In the genomic region with DNA sequence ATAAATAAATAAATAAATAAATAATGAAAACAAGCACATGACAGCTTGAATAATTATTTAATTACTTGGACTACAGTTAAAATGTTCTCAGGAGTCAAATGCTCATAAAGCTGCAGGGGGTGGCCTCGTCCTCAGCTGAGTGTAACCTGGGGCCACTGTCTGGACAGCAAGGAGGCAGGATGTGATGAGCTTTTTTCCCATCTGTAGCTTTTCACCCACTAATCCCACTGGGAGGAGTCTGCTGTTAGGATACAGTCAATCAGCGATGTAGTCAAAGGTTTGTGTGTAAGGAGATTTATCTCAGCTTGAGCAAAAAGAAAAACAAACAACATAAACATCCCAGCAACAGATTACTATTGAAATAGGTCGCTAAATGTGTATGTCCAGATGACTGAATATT, we compare ENCODE assay signal across 15 cellular contexts. TPM values are rescaled to one million over a fixed set of nuclear protein-coding genes. Genes with fewer than 3 reads are reported as not detected.
DNase-seq lines count a peak whose midpoint lies in the region; ATAC-seq, FAIRE-seq and TF ChIP-seq lines count a peak whose summit lies in the region.
"Had no signal": no experiment of that assay in that cellular context is flagged by ENCODE, and none has a peak within 500 bp of the region (broad histone marks: within the 10 kb centered on the region; RNA-seq: fewer than 3 reads in every experiment).

No MANE protein-coding gene starts in this region.

- H4K5ac ChIP-seq in IMR-90 (ENCODE audit: low read depth, low read length), result no peak overlapping the region

- in situ Hi-C loops in IMR-90 (cut with MboI; ENCODE audit: low sequenced_read_pairs), result no loop called here

- POLR2A ChIA-PET in IMR-90 (lab: Charles Lee; ENCODE audit: unreplicated experiment), result no interaction called here

- peaks cover 56% of the 10 kb centered on the region for H3K4me1 Mint-ChIP-seq in chondrocyte (ENCODE audit: low read depth)

- peaks cover 55 to 89% of the 10 kb centered on the region in 2 experiments for H3K79me1 ChIP-seq in IMR-90 (ENCODE audit: low read depth in 1 of 2, low read length in 2 of 2)

- H2BK120ac ChIP-seq in IMR-90 (ENCODE audit: low read depth, low read length), result no peak overlapping the region

- no peaks in the 10 kb centered on the region for H3K9me3 ChIP-seq in IMR-90 (ENCODE audit: control insufficient read depth, insufficient read depth, low read length)
- H3K9me3 ChIP-seq in smooth muscle cell (replicated peaks; ENCODE audit: low read depth), result no peaks in the 10 kb centered on the region
- H3K9me3 ChIP-seq: Peyer's patch, SK-N-SH had no signal

- H2AK5ac ChIP-seq in IMR-90 (ENCODE audit: low read depth, low read length), result no peak overlapping the region

- H3K23ac ChIP-seq in IMR-90 (ENCODE audit: low read depth, low read length), result no peak overlapping the region

- H3K36me3 ChIP-seq in IMR-90 (ENCODE audit: control insufficient read depth, insufficient read depth, low read length), result no peaks in the 10 kb centered on the region
- no peaks in the 10 kb centered on the region for H3K36me3 ChIP-seq in smooth muscle cell (ENCODE audit: low read depth)
- H3K36me3 ChIP-seq: Peyer's patch had no signal

- ATAC-seq in IMR-90 (ENCODE audit: low read depth) (no peak), GM21528 (IDR thresholded peaks at IDR 0.05; ENCODE audit: low FRiP score, unreplicated experiment) (no peak)

- TF ChIP-seq RAD21 in IMR-90 (IDR thresholded peaks at IDR 0.05; ENCODE audit: low read length), result no peak

- intact Hi-C loops in IMR-90 (cut with micrococcal nuclease), result no loop called here

- CTCF ChIA-PET in IMR-90 (lab: Yijun Ruan, JAX), result interaction anchor here (1.0 kb wide), 1 partner anchor 101 kb away, joined by 3 read pairs; no protein-coding TSS in a partner anchor

- H3K9ac ChIP-seq in IMR-90 (ENCODE audit: low read depth, low read length) (no peak overlapping the region), smooth muscle cell (ENCODE audit: low read depth) (no peak overlapping the region)
- H3K9ac ChIP-seq: SK-N-SH had no signal

- no CpG with 5 or more reads among the region's 3 CpGs for WGBS in IMR-90 (ENCODE audit: extremely low coverage in 2 of 2, insufficient read length in 1 of 2), 2 experiments
- WGBS in smooth muscle cell (ENCODE audit: low lambda C conversion rate), result 10% methylated on average over 3 of the region's 3 CpGs

- BruUV-seq in IMR-90 (replicated peaks; lab: Mats Ljungman, UMichigan), result no TSS peak

- no peak overlapping the region; the same call in 1 of the 2 replicates for H3K56ac ChIP-seq in IMR-90 (ENCODE audit: extremely low read depth, insufficient read depth, low read length)

- H3K4me3 ChIP-seq in IMR-90 (ENCODE audit: insufficient read depth, low read depth, low read length) (no peak overlapping the region), smooth muscle cell (no peak overlapping the region), coronary artery (no peak overlapping the region)
- H3K4me3 ChIP-seq: Peyer's patch had no signal

- H4K20me1 ChIP-seq in IMR-90 (ENCODE audit: insufficient read depth, low read length) (peaks cover 78% of the 10 kb centered on the region), smooth muscle cell (ENCODE audit: low read depth) (peaks cover 95% of the 10 kb centered on the region)

- DNase-seq in D721Med (ENCODE audit: insufficient read length, low spot score) (peak; percentile 57), IMR-90 (peak; percentile 17), chondrocyte (ENCODE audit: low spot score) (peak; percentile 14), smooth muscle cell (lab: John Stamatoyannopoulos, UW; ENCODE audit: unreplicated experiment) (no peak), coronary artery (ENCODE audit: low spot score) (no peak), GM19240 (ENCODE audit: insufficient read length, low spot score) (no peak)
- DNase-seq: Karpas-422, NCI-H1417 treated with DMSO at 0.1 percent for 48 hours, NCI-H2081 treated with DMSO at 0.1 percent for 48 hours, NCI-H226, Peyer's patch, Right ventricle myocardium superior, SK-N-SH, T-helper 1 cell had no signal

- H4K8ac ChIP-seq in IMR-90 (ENCODE audit: low read depth in 2 of 2, low read length in 2 of 2), result no peak overlapping the region

- H2AK9ac ChIP-seq in IMR-90 (replicated peaks; ENCODE audit: low read depth, low read length, poor library complexity), result no peak overlapping the region

- H2BK5ac ChIP-seq in IMR-90 (ENCODE audit: low read depth, low read length, poor library complexity, severe bottlenecking), result no peak overlapping the region

- H3K27ac Mint-ChIP-seq in chondrocyte (ENCODE audit: unreplicated experiment), result peak overlapping the region; percentile 77

- no peaks in the 10 kb centered on the region for H3K27me3 ChIP-seq in IMR-90 (ENCODE audit: control insufficient read depth, insufficient read depth, low read length)
- H3K27me3 ChIP-seq in smooth muscle cell (ENCODE audit: low read depth), result no peaks in the 10 kb centered on the region
- H3K27me3 ChIP-seq: Peyer's patch had no signal

- no peaks in the 10 kb centered on the region for H3K27me3 Mint-ChIP-seq in chondrocyte (ENCODE audit: low read depth)

- H2BK20ac ChIP-seq in IMR-90 (ENCODE audit: low read depth, low read length), result no peak overlapping the region

- dilution Hi-C loops in IMR-90 (cut with HindIII; ENCODE audit: low sequenced_read_pairs, unreplicated experiment), result no loop called here

- no peak overlapping the region for H3K27ac ChIP-seq in IMR-90 (ENCODE audit: insufficient read depth, low read length)
- no peak overlapping the region for H3K27ac ChIP-seq in smooth muscle cell (ENCODE audit: low read depth)
- H3K27ac ChIP-seq in coronary artery, result no peak overlapping the region

- no peak overlapping the region for H3K4ac ChIP-seq in IMR-90 (ENCODE audit: low read depth, low read length)

- H3K4me1 ChIP-seq in IMR-90 (ENCODE audit: control insufficient read depth, insufficient read depth, low read length), result peaks cover 12% of the 10 kb centered on the region
- peaks cover 25% of the 10 kb centered on the region for H3K4me1 ChIP-seq in smooth muscle cell (ENCODE audit: low read depth)

- peaks cover 20% of the 10 kb centered on the region for H3K9me1 ChIP-seq in IMR-90 (ENCODE audit: insufficient read depth, low read length)

- H4K91ac ChIP-seq in IMR-90 (ENCODE audit: insufficient read depth, low read depth, low read length), result no peak overlapping the region

- no peak for TF ChIP-seq POLR2A in IMR-90 (IDR thresholded peaks at IDR 0.05; ENCODE audit: low read depth, low read length)

- H3K36me3 Mint-ChIP-seq in chondrocyte (ENCODE audit: low read depth), result no peaks in the 10 kb centered on the region

- H3K4me2 ChIP-seq in IMR-90 (ENCODE audit: low read depth, low read length), result no peak overlapping the region
- H3K4me2 ChIP-seq in smooth muscle cell, result peak overlapping the region; percentile 32
- H3K4me2 ChIP-seq: SK-N-SH had no signal

- no peak overlapping the region for H2BK15ac ChIP-seq in IMR-90 (ENCODE audit: low read depth, low read length)

- peaks cover 12% of the 10 kb centered on the region for H3F3A ChIP-seq in smooth muscle cell (ENCODE audit: low read depth)

- H3K9me3 Mint-ChIP-seq in chondrocyte (ENCODE audit: low read depth), result no peaks in the 10 kb centered on the region

- H3K79me2 ChIP-seq in smooth muscle cell (ENCODE audit: low read depth), result peaks cover 88% of the 10 kb centered on the region

- H3K14ac ChIP-seq in IMR-90 (replicated peaks; ENCODE audit: low read depth, low read length), result no peak overlapping the region

- H2AFZ ChIP-seq in IMR-90 (replicated peaks; ENCODE audit: low read length, poor library complexity) (no peak overlapping the region), smooth muscle cell (ENCODE audit: low read depth) (no peak overlapping the region)

- no peak overlapping the region for H3K18ac ChIP-seq in IMR-90 (ENCODE audit: low read depth, low read length)

- FAIRE-seq in D721Med (lab: Jason Lieb, UNC), result no peak

- H3K4me3 Mint-ChIP-seq in chondrocyte (ENCODE audit: unreplicated experiment), result no peak overlapping the region

- TF ChIP-seq CTCF in D721Med (IDR thresholded peaks at IDR 0.05; ENCODE audit: insufficient read depth, missing control alignments), result no peak
- TF ChIP-seq CTCF in IMR-90 (conservative IDR thresholded peaks at IDR 0.05; ENCODE audit: low read depth, low read length), result no peak
- TF ChIP-seq CTCF in chondrocyte (IDR thresholded peaks at IDR 0.05), result no peak
- TF ChIP-seq CTCF in smooth muscle cell (IDR thresholded peaks at IDR 0.05; ENCODE audit: borderline replicate concordance, insufficient read depth, poor library complexity, severe bottlenecking), result no peak
- TF ChIP-seq CTCF in coronary artery (IDR thresholded peaks at IDR 0.05), result no peak

TF ChIP-seq in IMR-90, 13 proteins besides CTCF, POLR2A, EP300 and RAD21 (continues in another document):
- TF ChIP-seq MAFK (IDR thresholded peaks at IDR 0.05; ENCODE audit: low read depth, low read length) (no peak), CEBPB (IDR thresholded peaks at IDR 0.05; ENCODE audit: low read depth, low read length) (no peak), MXI1 (IDR thresholded peaks at IDR 0.05; ENCODE audit: borderline replicate concordance, low read depth, low read length) (no peak), SMC3 (IDR thresholded peaks at IDR 0.05; ENCODE audit: low read depth, low read length) (no peak), BHLHE40 (IDR thresholded peaks at IDR 0.05; ENCODE audit: low read depth, low read length) (no peak)
- TF ChIP-seq, protein P1, sequence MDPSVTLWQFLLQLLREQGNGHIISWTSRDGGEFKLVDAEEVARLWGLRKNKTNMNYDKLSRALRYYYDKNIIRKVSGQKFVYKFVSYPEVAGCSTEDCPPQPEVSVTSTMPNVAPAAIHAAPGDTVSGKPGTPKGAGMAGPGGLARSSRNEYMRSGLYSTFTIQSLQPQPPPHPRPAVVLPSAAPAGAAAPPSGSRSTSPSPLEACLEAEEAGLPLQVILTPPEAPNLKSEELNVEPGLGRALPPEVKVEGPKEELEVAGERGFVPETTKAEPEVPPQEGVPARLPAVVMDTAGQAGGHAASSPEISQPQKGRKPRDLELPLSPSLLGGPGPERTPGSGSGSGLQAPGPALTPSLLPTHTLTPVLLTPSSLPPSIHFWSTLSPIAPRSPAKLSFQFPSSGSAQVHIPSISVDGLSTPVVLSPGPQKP (IDR thresholded peaks at IDR 0.05; ENCODE audit: borderline replicate concordance, low read depth, low read length), result no peak
- TF ChIP-seq, protein P2, sequence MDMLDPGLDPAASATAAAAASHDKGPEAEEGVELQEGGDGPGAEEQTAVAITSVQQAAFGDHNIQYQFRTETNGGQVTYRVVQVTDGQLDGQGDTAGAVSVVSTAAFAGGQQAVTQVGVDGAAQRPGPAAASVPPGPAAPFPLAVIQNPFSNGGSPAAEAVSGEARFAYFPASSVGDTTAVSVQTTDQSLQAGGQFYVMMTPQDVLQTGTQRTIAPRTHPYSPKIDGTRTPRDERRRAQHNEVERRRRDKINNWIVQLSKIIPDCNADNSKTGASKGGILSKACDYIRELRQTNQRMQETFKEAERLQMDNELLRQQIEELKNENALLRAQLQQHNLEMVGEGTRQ (IDR thresholded peaks at IDR 0.05; ENCODE audit: low read depth, low read length), result no peak

RNA-seq across cellular contexts. Expression of a gene that starts 22.5 kb away (rescaled TPM):
- 2.5 and 2.8 TPM in 2 replicates for total RNA-seq in IMR-90 (2012; rRNA removed)
- polyA plus RNA-seq in IMR-90 (2012; rRNA removed), result 5.3 and 7.4 TPM in 2 replicates
- 3.1 and 5.0 TPM in 2 replicates for polyA plus RNA-seq in IMR-90 (2012; cell fraction: cytosol; rRNA removed)
- polyA plus RNA-seq in IMR-90 (2012; cell fraction: nucleus; rRNA removed; ENCODE audit: low replicate concordance), result 18.4 and 27.2 TPM in 2 replicates
- total RNA-seq in chondrocyte, result 28.0 to 29.6 TPM (median 29.6 TPM) in 3 replicates
- total RNA-seq in smooth muscle cell, result 8.3 and 8.5 TPM in 2 replicates
- 4.6 and 4.8 TPM in 2 replicates for polyA plus RNA-seq in smooth muscle cell

Comparison
In these comparisons a context has a peak if more than half of its experiments do, and no peak if none do; other contexts are left out.
1. DNase-seq: peak in D721Med (single experiment), IMR-90 (single experiment) and chondrocyte (single experiment); none in smooth muscle cell (single experiment), coronary artery (single experiment) and GM19240 (single experiment).